Comparison of ENCODE assay signal across 9 cellular contexts in the genomic region with DNA sequence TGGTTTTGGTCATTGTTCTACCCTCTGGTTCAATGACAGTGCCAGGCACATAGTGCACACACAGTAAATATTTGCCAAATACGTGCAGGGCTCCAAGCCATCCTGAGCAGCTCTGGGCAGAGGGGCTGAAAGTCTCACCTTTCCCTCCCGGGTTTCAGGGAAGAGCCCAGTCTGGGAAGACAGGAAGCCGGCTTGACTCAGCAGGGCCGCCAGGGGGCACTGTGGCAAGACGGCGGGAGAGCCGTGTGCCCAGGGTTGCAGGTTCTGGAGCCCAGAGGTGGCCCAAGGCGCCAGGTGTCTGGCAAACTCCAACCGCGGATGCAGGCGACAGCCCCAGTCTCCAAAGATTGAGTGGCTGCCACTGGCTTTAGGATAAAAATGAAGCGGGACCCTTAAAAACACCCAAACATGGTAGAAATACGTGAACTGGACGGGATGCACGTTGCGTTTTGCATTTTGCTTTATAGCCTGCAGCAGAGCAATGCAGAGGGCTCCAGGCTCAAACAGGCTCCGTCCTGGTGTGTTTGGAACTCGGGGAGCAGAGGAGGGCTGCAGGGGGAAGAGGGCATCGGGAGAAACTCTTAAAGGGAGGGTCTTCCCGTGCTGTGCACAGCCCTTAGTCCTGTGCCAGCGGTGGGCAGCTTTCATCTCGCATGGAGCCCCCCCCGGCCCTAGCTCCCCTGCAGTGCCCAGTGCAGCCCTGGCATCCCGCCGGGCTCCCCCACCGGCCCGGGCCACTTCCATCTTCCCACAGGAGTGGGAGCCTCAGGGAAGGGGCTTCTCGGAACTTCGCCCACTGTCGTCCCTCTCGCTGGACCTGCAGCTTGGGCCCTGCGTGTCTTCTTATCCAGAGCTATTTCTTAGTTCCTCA. TPM values are rescaled to one million over a fixed set of nuclear protein-coding genes. Genes with fewer than 3 reads are reported as not detected.
DNase-seq lines count a peak whose midpoint lies in the region; ATAC-seq, FAIRE-seq and TF ChIP-seq lines count a peak whose summit lies in the region.
"Had no signal": no experiment of that assay in that cellular context is flagged by ENCODE, and none has a peak within 500 bp of the region (broad histone marks: within the 10 kb centered on the region; RNA-seq: fewer than 3 reads in every experiment).

No MANE protein-coding gene starts in this region.

- no peaks in the 10 kb centered on the region for H3K4me1 ChIP-seq in body of pancreas

- TF ChIP-seq CTCF in GM12864 (IDR thresholded peaks at IDR 0.05; ENCODE audit: low read depth, low read length, missing control alignments): peak; percentile 89
- peak; percentile 61 to 75 (median 69) for TF ChIP-seq CTCF in body of pancreas (IDR thresholded peaks at IDR 0.05)

- TF ChIP-seq POLR2A in body of pancreas (IDR thresholded peaks at IDR 0.05): no peak

- intact Hi-C loops in body of pancreas (cut with DNase I): no loop called here

- no peak for FAIRE-seq in urothelium cell line (lab: Jason Lieb, UNC)
- FAIRE-seq: colon had no signal

- WGBS in body of pancreas, 2 donors: 49 to 50% methylated on average over 21 to 32 of the region's 32 CpGs

- no peak overlapping the region for H3K27ac ChIP-seq in body of pancreas

- peak; percentile 82 for ATAC-seq in body of pancreas
- ATAC-seq in HG02571 (IDR thresholded peaks at IDR 0.05; ENCODE audit: unreplicated experiment): no peak
- ATAC-seq in GM18520 (IDR thresholded peaks at IDR 0.05; ENCODE audit: unreplicated experiment): no peak

- DNase-seq in AG08395 (ENCODE audit: low spot score) (peak; percentile 66), GM12864 (ENCODE audit: low read depth) (no peak), NCI-H69 (lab: John Stamatoyannopoulos, UW) (peak; percentile 93), body of pancreas (peak; percentile 20 to 55 (median 48)), kidney tubule cell (ENCODE audit: low spot score) (peak; percentile 38), urothelium cell line (ENCODE audit: low spot score) (peak; percentile 69)

- H3K9me3 ChIP-seq in body of pancreas: no peaks in the 10 kb centered on the region

- H3K4me3 ChIP-seq in GM12864 (ENCODE audit: low read depth, low read length) (no peak overlapping the region), body of pancreas (no peak overlapping the region)

- H3K36me3 ChIP-seq in body of pancreas (replicated peaks in 1 of 2; ENCODE audit: insufficient read depth in 1 of 2, low read depth in 2 of 2): no peaks in the 10 kb centered on the region

- no peaks in the 10 kb centered on the region for H3K27me3 ChIP-seq in body of pancreas

RNA-seq across cellular contexts. Expression of a gene that starts 10.7 kb away (rescaled TPM):
- total RNA-seq in body of pancreas: not detected

RNA-seq across cellular contexts. Expression of a gene that starts 18.4 kb away (rescaled TPM):
- not detected for total RNA-seq in body of pancreas

RNA-seq across cellular contexts. Expression of a gene that starts 32.0 kb away (rescaled TPM):
- not detected for total RNA-seq in body of pancreas

RNA-seq across cellular contexts. Expression of a gene that starts 42.2 kb away (rescaled TPM):
- not detected for total RNA-seq in body of pancreas

RNA-seq across cellular contexts. Expression of a gene that starts 55.2 kb away (rescaled TPM):
- total RNA-seq in body of pancreas: not detected
